In genomic region chr11:106281455-106282173, GRCh38 we compare ENCODE assay signal across 15 cellular contexts.
DNase-seq lines count a peak whose midpoint lies in the region; ATAC-seq and TF ChIP-seq lines count a peak whose summit lies in the region.
"Had no signal": no experiment of that assay in that cellular context is flagged by ENCODE, and none has a peak within 500 bp of the region (broad histone marks: within the 10 kb centered on the region; RNA-seq: fewer than 3 reads in every experiment).

No MANE protein-coding gene starts in this region.

- in situ Hi-C loops in ACHN (cut with HindIII; ENCODE audit: low pct_ligation_motif_present, low pct_unique_long_range_greater_than_20kb, low sequenced_read_pairs): no loop called here

- TF ChIP-seq CTCF in HFF-Myc (IDR thresholded peaks at IDR 0.05; ENCODE audit: low read depth, low read length, missing control alignments): no peak

- no peak overlapping the region for H3K27ac Mint-ChIP-seq in activated T-cell treated with anti-CD3 and anti-CD28 coated beads, Interleukin-2, amount 50 U/mL, for 24 hours
- H3K27ac Mint-ChIP-seq: activated CD8-positive, alpha-beta T cell treated with anti-CD3 and anti-CD28 coated beads for 36 hours; B cell; memory B cell; stimulated activated effector memory CD8-positive, alpha-beta T cell treated with anti-CD3 and anti-CD28 coated beads, Interleukin-12 subunit alpha, Interleukin-12 subunit beta, amount 100 ng/mL, for 72 hours had no signal

- no peaks in the 10 kb centered on the region for H3K27me3 Mint-ChIP-seq in activated T-cell treated with anti-CD3 and anti-CD28 coated beads, Interleukin-2, amount 50 U/mL, for 24 hours
- H3K27me3 Mint-ChIP-seq: B cell, memory B cell had no signal

- no peak overlapping the region for H3K4me3 ChIP-seq in HFF-Myc (replicated peaks; ENCODE audit: low read depth, low read length)
- H3K4me3 ChIP-seq: hepatocyte had no signal

- H3K36me3 Mint-ChIP-seq in activated T-cell treated with anti-CD3 and anti-CD28 coated beads, Interleukin-2, amount 50 U/mL, for 24 hours (ENCODE audit: low read depth): no peaks in the 10 kb centered on the region
- H3K36me3 Mint-ChIP-seq: memory B cell; stimulated activated effector memory CD8-positive, alpha-beta T cell treated with anti-CD3 and anti-CD28 coated beads, Interleukin-12 subunit alpha, Interleukin-12 subunit beta, amount 100 ng/mL, for 72 hours had no signal

- ATAC-seq in GM21723 (IDR thresholded peaks at IDR 0.05; ENCODE audit: unreplicated experiment): no peak
- ATAC-seq: activated CD8-positive, alpha-beta T cell treated with anti-CD3 and anti-CD28 coated beads for 36 hours; stimulated activated effector memory CD8-positive, alpha-beta T cell treated with anti-CD3 and anti-CD28 coated beads, Interleukin-12 subunit alpha, Interleukin-12 subunit beta, amount 100 ng/mL, for 72 hours had no signal

- no peaks in the 10 kb centered on the region for H3K9me3 Mint-ChIP-seq in activated T-cell treated with anti-CD3 and anti-CD28 coated beads, Interleukin-2, amount 50 U/mL, for 24 hours
- H3K9me3 Mint-ChIP-seq: activated CD8-positive, alpha-beta T cell treated with anti-CD3 and anti-CD28 coated beads for 36 hours; memory B cell had no signal

- DNase-seq in ACHN (peak; percentile 70), HFF-Myc (ENCODE audit: extremely low read depth, low read depth) (peak; percentile 78), SW480 (ENCODE audit: low spot score) (peak; percentile 50), fibroblast of peridontal ligament (ENCODE audit: extremely low read depth) (peak; percentile 73), cerebellar cortex (ENCODE audit: low spot score) (no peak)
- no peak for DNase-seq in stimulated activated CD4-positive, alpha-beta T cell treated with anti-CD3 and anti-CD28 coated beads, Interleukin-4, amount 100 ng/mL, for 24 hours
- no peak for DNase-seq in activated T-cell treated with anti-CD3 and anti-CD28 coated beads, Interleukin-2, amount 50 U/mL, for 24 hours
- DNase-seq: activated CD8-positive, alpha-beta T cell treated with anti-CD3 and anti-CD28 coated beads for 36 hours; KG1; NCI-H2081 had no signal

- no peaks in the 10 kb centered on the region for H3K4me1 Mint-ChIP-seq in activated T-cell treated with anti-CD3 and anti-CD28 coated beads, Interleukin-2, amount 50 U/mL, for 24 hours (ENCODE audit: low read depth)
- H3K4me1 Mint-ChIP-seq: B cell; memory B cell; stimulated activated effector memory CD8-positive, alpha-beta T cell treated with anti-CD3 and anti-CD28 coated beads, Interleukin-12 subunit alpha, Interleukin-12 subunit beta, amount 100 ng/mL, for 72 hours had no signal

- H3K4me3 Mint-ChIP-seq in activated T-cell treated with anti-CD3 and anti-CD28 coated beads, Interleukin-2, amount 50 U/mL, for 24 hours: no peak overlapping the region
- H3K4me3 Mint-ChIP-seq: activated CD8-positive, alpha-beta T cell treated with anti-CD3 and anti-CD28 coated beads for 36 hours; B cell; memory B cell; stimulated activated effector memory CD8-positive, alpha-beta T cell treated with anti-CD3 and anti-CD28 coated beads, Interleukin-12 subunit alpha, Interleukin-12 subunit beta, amount 100 ng/mL, for 72 hours had no signal

Comparison
In these comparisons a context has a peak if more than half of its experiments do, and no peak if none do; other contexts are left out.
1. DNase-seq: peak in ACHN (single experiment), HFF-Myc (single experiment), SW480 (single experiment) and fibroblast of peridontal ligament (single experiment); none in stimulated activated CD4-positive, alpha-beta T cell treated with anti-CD3 and anti-CD28 coated beads, Interleukin-4, amount 100 ng/mL, for 24 hours (single experiment), cerebellar cortex (single experiment) and activated T-cell treated with anti-CD3 and anti-CD28 coated beads, Interleukin-2, amount 50 U/mL, for 24 hours (single experiment).